27 cellular contexts compared by ENCODE assay signal in the genomic region with DNA sequence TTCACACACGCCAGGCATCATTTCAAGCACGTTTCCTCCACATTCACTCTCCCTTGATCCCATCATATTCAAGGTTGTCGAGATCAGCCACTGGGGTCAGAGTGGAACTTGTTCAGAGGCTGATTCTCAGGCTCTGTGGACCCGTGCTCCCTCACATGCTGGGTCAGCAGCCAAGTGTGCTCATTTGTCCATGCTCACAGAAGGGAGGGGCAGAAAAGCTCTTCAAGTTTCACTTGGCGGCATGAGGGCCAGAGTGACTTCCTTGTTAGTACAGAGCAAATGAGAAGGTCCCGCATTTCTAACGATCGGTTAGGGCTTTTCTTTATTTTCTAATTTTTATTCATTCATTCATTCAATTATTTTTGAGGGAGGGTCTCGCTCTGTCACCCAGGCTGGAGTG.
"Had no signal": no experiment of that assay in that cellular context is flagged by ENCODE, and none has a peak within 500 bp of the region (broad histone marks: within the 10 kb centered on the region; RNA-seq: fewer than 3 reads in every experiment).

No MANE protein-coding gene starts in this region.

- ATAC-seq: activated CD8-positive, alpha-beta T cell treated with anti-CD3 and anti-CD28 coated beads for 36 hours; activated T-cell treated with anti-CD3 and anti-CD28 coated beads, Interleukin-2, amount 50 U/mL, for 4 hours; activated T-cell treated with anti-CD3 and anti-CD28 coated beads, Interleukin-2, amount 50 U/mL, for 72 hours; activated T-helper 17 cell treated with anti-CD3 and anti-CD28 coated beads, Interleukin-2, amount 50 U/mL, for 72 hours had no signal

- DNase-seq: activated B cell treated with CpG ODN at 0.5 μM for 24 hours; activated CD4-positive, alpha-beta memory T cell treated with anti-CD3 and anti-CD28 coated beads for 36 hours; activated CD4-positive, alpha-beta T cell treated with anti-CD3 and anti-CD28 coated beads for 4 hours; activated CD4-positive, alpha-beta T cell treated with anti-CD3 and anti-CD28 coated beads, Interleukin-2, amount 10 ng/mL, durations not matched to agents 24 days and 14 days; activated CD4-positive, alpha-beta T cell treated with anti-CD3 and anti-CD28 coated beads, Interleukin-2, amount 50 U/mL, for 1 hour; activated CD4-positive, alpha-beta T cell treated with anti-CD3 and anti-CD28 coated beads, Interleukin-2, amount 50 U/mL, for 4 hours; activated CD4-positive, CD25-positive, alpha-beta regulatory T cell treated with anti-CD3 and anti-CD28 coated beads, Interleukin-2, amount 50 U/mL, for 72 hours; activated CD8-positive, alpha-beta memory T cell treated with anti-CD3 and anti-CD28 coated beads, Interleukin-2, amount 50 U/mL, for 4 hours; activated CD8-positive, alpha-beta T cell treated with anti-CD3 and anti-CD28 coated beads for 36 hours; activated effector memory CD4-positive, alpha-beta T cell treated with anti-CD3 and anti-CD28 coated beads, Interleukin-2, amount 50 U/mL, for 16 hours; activated naive CD4-positive, alpha-beta T cell treated with anti-CD3 and anti-CD28 coated beads, Interleukin-2, amount 10 ng/mL, durations not matched to agents 7 days and 5 days; activated naive CD4-positive, alpha-beta T cell treated with Interleukin-2 at 50 U/mL for 16 hours; activated T-cell treated with anti-CD3 and anti-CD28 coated beads for 4 hours; activated T-cell treated with anti-CD3 and anti-CD28 coated beads, Interleukin-2, amount 50 U/mL, for 1 hour; activated T-cell treated with anti-CD3 and anti-CD28 coated beads, Interleukin-2, amount 50 U/mL, for 4 hours; activated T-cell treated with anti-CD3 and anti-CD28 coated beads, Interleukin-2, amount 50 U/mL, for 72 hours; amygdala; anterior cingulate cortex; caudate nucleus; cerebellar nuclear complex; T-helper 1 cell; T-helper 2 cell; T-helper 9 cell had no signal

- H3K36me3 ChIP-seq: ascending aorta, cardiac muscle cell had no signal

- H3K4me1 ChIP-seq: ascending aorta had no signal

- H3K27me3 ChIP-seq: ascending aorta, cardiac muscle cell had no signal

- H3K27ac ChIP-seq: ascending aorta, cardiac muscle cell, VCaP had no signal

- H3K4me3 ChIP-seq: ascending aorta, cardiac muscle cell had no signal

- H3K9me3 ChIP-seq: ascending aorta had no signal
